In genomic region chr12:57111046-57111698, GRCh38 we compare ENCODE assay signal across 8 cellular contexts. TPM values are rescaled to one million over a fixed set of nuclear protein-coding genes. Genes with fewer than 3 reads are reported as not detected.
DNase-seq lines count a peak whose midpoint lies in the region; ATAC-seq and TF ChIP-seq lines count a peak whose summit lies in the region.

TSS of gene STAT6 (minus strand) at chr12:57111362. CDS start at chr12:57108278, 3,084 bp downstream.

- peak; percentile 38 for ATAC-seq in HG03457 (IDR thresholded peaks at IDR 0.05; ENCODE audit: unreplicated experiment)

- peak; percentile 76 for TF ChIP-seq POLR2A in GM19099 (IDR thresholded peaks at IDR 0.05; ENCODE audit: extremely low read depth, insufficient read length, low read depth)

- H3K4me3 ChIP-seq in SJCRH30 (peak within 1 kb of the TSS; percentile 47), urinary bladder (ENCODE audit: low read depth, low read length) (peak within 1 kb of the TSS; percentile 59)

- H3K4me1 ChIP-seq in SJCRH30: peaks cover 13% of the 10 kb centered on the region; the same call in 1 of the 2 replicates
- H3K4me1 ChIP-seq in urinary bladder (ENCODE audit: insufficient read depth): no peaks in the 10 kb centered on the region

- H3K27me3 ChIP-seq in SJCRH30: peaks cover 17% of the 10 kb centered on the region

- peak within 1 kb of the TSS; percentile 15 for H3K27ac ChIP-seq in SJCRH30
- H3K27ac ChIP-seq in urinary bladder (ENCODE audit: low read depth): peak within 1 kb of the TSS; percentile 99

- under 1% methylated on average over 13 of the region's 13 CpGs for WGBS in urinary bladder

- intact Hi-C loops in head of caudate nucleus (cut with DNase I): no loop called here

- peak; percentile 92 for DNase-seq in AML-193 (lab: John Stamatoyannopoulos, UW)
- DNase-seq in SJCRH30: peak; percentile 94 to 96
- DNase-seq in activated naive CD4-positive, alpha-beta T cell treated with anti-CD3 and anti-CD28 coated beads, Interleukin-2, amount 50 U/mL, for 16 hours: peak; percentile 78
- DNase-seq in head of caudate nucleus: peak in 40 of 42 donors; percentile 36 to 87 (median 68)
- peak; percentile 79 for DNase-seq in pons (ENCODE audit: low spot score)

- no peaks in the 10 kb centered on the region for H3K36me3 ChIP-seq in SJCRH30
- H3K36me3 ChIP-seq in urinary bladder (ENCODE audit: insufficient read depth): peaks cover 2% of the 10 kb centered on the region

- H3K9me3 ChIP-seq in SJCRH30 (replicated peaks): no peaks in the 10 kb centered on the region

RNA-seq across cellular contexts. Expression of gene STAT6, which starts in this region (rescaled TPM):
- 15.1 and 15.8 TPM in 2 replicates for total RNA-seq in SJCRH30 (2014; rRNA removed; shearing (Covaris generic))
- total RNA-seq in urinary bladder: 60.5 TPM
- polyA plus RNA-seq in urinary bladder: 172 TPM

Comparison
In these comparisons a context has a peak if more than half of its experiments do, and no peak if none do; other contexts are left out.
1. Peak in every context shown above with its lines: DNase-seq, ATAC-seq, H3K4me3 ChIP-seq and H3K27ac ChIP-seq.